15 cellular contexts compared by ENCODE assay signal in genomic region chr3:29156071-29156715, GRCh38.
DNase-seq lines count a peak whose midpoint lies in the region; ATAC-seq and TF ChIP-seq lines count a peak whose summit lies in the region.
"Had no signal": no experiment of that assay in that cellular context is flagged by ENCODE, and none has a peak within 500 bp of the region (broad histone marks: within the 10 kb centered on the region; RNA-seq: fewer than 3 reads in every experiment).

No MANE protein-coding gene starts in this region.

- H3K79me1 ChIP-seq in IMR-90 (ENCODE audit: low read depth in 1 of 2, low read length in 2 of 2) = no peaks in the 10 kb centered on the region

- no peak overlapping the region for H2BK120ac ChIP-seq in IMR-90 (ENCODE audit: low read depth, low read length)

- H3K9ac ChIP-seq in IMR-90 (ENCODE audit: low read depth, low read length) (no peak overlapping the region), endodermal cell (ENCODE audit: extremely low read depth, low read length, poor library complexity, severe bottlenecking) (no peak overlapping the region)

- no peak overlapping the region for H4K8ac ChIP-seq in IMR-90 (ENCODE audit: low read depth in 2 of 2, low read length in 2 of 2)

- intact Hi-C loops in IMR-90 (cut with micrococcal nuclease) = no loop called here

- TF ChIP-seq CTCF in IMR-90 (conservative IDR thresholded peaks at IDR 0.05; ENCODE audit: low read depth, low read length) (no peak), endodermal cell (conservative IDR thresholded peaks at IDR 0.05) (no peak)

- no peaks in the 10 kb centered on the region for H3K9me3 Mint-ChIP-seq in endodermal cell
- peaks cover under 1 to 3% of the 10 kb centered on the region in 2 donors for H3K9me3 Mint-ChIP-seq in stimulated activated naive B cell treated with anti-CD40 and anti-IgM and Interleukin-4, amounts not matched to agents 10 μg/mL and 1 μg/mL and 100 μg/mL, for 72 hours
- no peaks in the 10 kb centered on the region for H3K9me3 Mint-ChIP-seq in activated naive CD4-positive, alpha-beta T cell treated with anti-CD3 and anti-CD28 coated beads, Interleukin-2, amount 10 ng/mL, durations not matched to agents 7 days and 5 days
- H3K9me3 Mint-ChIP-seq: activated naive CD8-positive, alpha-beta T cell treated with anti-CD3 and anti-CD28 coated beads, Interleukin-2, amount 10 ng/mL, durations not matched to agents 7 days and 5 days had no signal

- H2BK5ac ChIP-seq in IMR-90 (ENCODE audit: low read depth, low read length, poor library complexity, severe bottlenecking) = no peak overlapping the region

- no peak overlapping the region for H4K5ac ChIP-seq in IMR-90 (ENCODE audit: low read depth, low read length)

- dilution Hi-C loops in IMR-90 (cut with HindIII; ENCODE audit: low sequenced_read_pairs, unreplicated experiment) = no loop called here

- no peak overlapping the region for H3K27ac Mint-ChIP-seq in endodermal cell
- H3K27ac Mint-ChIP-seq in stimulated activated naive B cell treated with anti-CD40 and anti-IgM and Interleukin-4, amounts not matched to agents 10 μg/mL and 1 μg/mL and 100 μg/mL, for 72 hours = no peak overlapping the region
- no peak overlapping the region for H3K27ac Mint-ChIP-seq in activated naive CD4-positive, alpha-beta T cell treated with anti-CD3 and anti-CD28 coated beads, Interleukin-2, amount 10 ng/mL, durations not matched to agents 7 days and 5 days
- H3K27ac Mint-ChIP-seq: activated B cell treated with CpG ODN at 0.5 μM for 24 hours; activated naive CD8-positive, alpha-beta T cell treated with anti-CD3 and anti-CD28 coated beads, Interleukin-2, amount 10 ng/mL, durations not matched to agents 7 days and 5 days had no signal

- no peak overlapping the region for H2BK20ac ChIP-seq in IMR-90 (ENCODE audit: low read depth, low read length)

- no peak overlapping the region for H3K4ac ChIP-seq in IMR-90 (ENCODE audit: low read depth, low read length)

- 83% methylated on average over 1 of the region's 5 CpGs; no CpG with 5 or more reads in 1 of the 2 experiments for WGBS in IMR-90 (ENCODE audit: extremely low coverage in 2 of 2, insufficient read length in 1 of 2), 2 experiments
- 43 to 75% methylated on average over 3 to 5 of the region's 5 CpGs for WGBS in endodermal cell (ENCODE audit: insufficient coverage in 1 of 2, insufficient read length in 1 of 2), 2 experiments

- DNase-seq in IMR-90 = peak; percentile 14
- DNase-seq in NCI-H2171 treated with DMSO at 0.1 percent for 48 hours (lab: John Stamatoyannopoulos, UW) = peak; percentile 91
- DNase-seq in endodermal cell = peak; percentile 71
- DNase-seq in retina = peak; percentile 52
- DNase-seq in stimulated activated naive B cell treated with anti-CD40 and anti-IgM and Interleukin-4, amounts not matched to agents 10 μg/mL and 1 μg/mL and 100 μg/mL, for 72 hours = no peak
- DNase-seq in UCSD-AML1 (lab: John Stamatoyannopoulos, UW; ENCODE audit: unreplicated experiment) = no peak
- DNase-seq in activated naive CD4-positive, alpha-beta T cell treated with anti-CD3 and anti-CD28 coated beads, Interleukin-2, amount 10 ng/mL, durations not matched to agents 7 days and 5 days = no peak
- DNase-seq: activated B cell treated with CpG ODN at 0.5 μM for 24 hours; activated CD8-positive, alpha-beta memory T cell treated with anti-CD3 and anti-CD28 coated beads, Interleukin-2, amount 50 U/mL, for 4 hours; activated naive CD8-positive, alpha-beta T cell treated with anti-CD3 and anti-CD28 coated beads, Interleukin-2, amount 10 ng/mL, durations not matched to agents 7 days and 5 days; CD4-positive, CD25-positive, alpha-beta regulatory T cell; cerebellar nuclear complex; left colon had no signal

- H3K4me1 ChIP-seq in IMR-90 (ENCODE audit: control insufficient read depth, insufficient read depth, low read length) = no peaks in the 10 kb centered on the region
- no peaks in the 10 kb centered on the region for H3K4me1 ChIP-seq in endodermal cell (ENCODE audit: control insufficient read depth, insufficient read depth, low read length)

- no peak overlapping the region for H3K4me3 Mint-ChIP-seq in endodermal cell
- H3K4me3 Mint-ChIP-seq in stimulated activated naive B cell treated with anti-CD40 and anti-IgM and Interleukin-4, amounts not matched to agents 10 μg/mL and 1 μg/mL and 100 μg/mL, for 72 hours = no peak overlapping the region
- H3K4me3 Mint-ChIP-seq in activated naive CD4-positive, alpha-beta T cell treated with anti-CD3 and anti-CD28 coated beads, Interleukin-2, amount 10 ng/mL, durations not matched to agents 7 days and 5 days = no peak overlapping the region
- H3K4me3 Mint-ChIP-seq: activated B cell treated with CpG ODN at 0.5 μM for 24 hours; activated naive CD8-positive, alpha-beta T cell treated with anti-CD3 and anti-CD28 coated beads, Interleukin-2, amount 10 ng/mL, durations not matched to agents 7 days and 5 days; CD4-positive, CD25-positive, alpha-beta regulatory T cell had no signal

- no peak overlapping the region for H3K14ac ChIP-seq in IMR-90 (replicated peaks; ENCODE audit: low read depth, low read length)

- H3K27ac ChIP-seq in IMR-90 (ENCODE audit: insufficient read depth, low read length) (no peak overlapping the region), endodermal cell (ENCODE audit: low read depth, low read length) (no peak overlapping the region)
- H3K27ac ChIP-seq: skin epidermis had no signal

- no peak for TF ChIP-seq POLR2A in IMR-90 (IDR thresholded peaks at IDR 0.05; ENCODE audit: low read depth, low read length)

- H3K36me3 Mint-ChIP-seq in endodermal cell (ENCODE audit: low read depth) = no peaks in the 10 kb centered on the region
- H3K36me3 Mint-ChIP-seq in stimulated activated naive B cell treated with anti-CD40 and anti-IgM and Interleukin-4, amounts not matched to agents 10 μg/mL and 1 μg/mL and 100 μg/mL, for 72 hours = no peaks in the 10 kb centered on the region
- no peaks in the 10 kb centered on the region for H3K36me3 Mint-ChIP-seq in activated naive CD4-positive, alpha-beta T cell treated with anti-CD3 and anti-CD28 coated beads, Interleukin-2, amount 10 ng/mL, durations not matched to agents 7 days and 5 days
- H3K36me3 Mint-ChIP-seq: activated naive CD8-positive, alpha-beta T cell treated with anti-CD3 and anti-CD28 coated beads, Interleukin-2, amount 10 ng/mL, durations not matched to agents 7 days and 5 days; CD4-positive, CD25-positive, alpha-beta regulatory T cell had no signal

- no peak overlapping the region for H3K18ac ChIP-seq in IMR-90 (ENCODE audit: low read depth, low read length)

- H3K27me3 ChIP-seq in IMR-90 (ENCODE audit: control insufficient read depth, insufficient read depth, low read length) (no peaks in the 10 kb centered on the region), endodermal cell (ENCODE audit: control insufficient read depth, insufficient read depth, low read length, poor library complexity, severe bottlenecking) (no peaks in the 10 kb centered on the region)

- CTCF ChIA-PET in IMR-90 (lab: Yijun Ruan, JAX) = no interaction called here
- CTCF ChIA-PET in activated naive CD4-positive, alpha-beta T cell treated with anti-CD3 and anti-CD28 coated beads, Interleukin-2, amount 10 ng/mL, durations not matched to agents 7 days and 5 days (lab: Charles Lee) = no interaction called here

- H3K36me3 ChIP-seq in IMR-90 (ENCODE audit: control insufficient read depth, insufficient read depth, low read length) (no peaks in the 10 kb centered on the region), endodermal cell (ENCODE audit: control insufficient read depth, insufficient read depth, low read length) (no peaks in the 10 kb centered on the region)

- no peak overlapping the region for H2AK5ac ChIP-seq in IMR-90 (ENCODE audit: low read depth, low read length)

- no peak overlapping the region for H3K23ac ChIP-seq in IMR-90 (ENCODE audit: low read depth, low read length)

- H3K56ac ChIP-seq in IMR-90 (ENCODE audit: extremely low read depth, insufficient read depth, low read length) = no peak overlapping the region

- H3K4me1 Mint-ChIP-seq in endodermal cell = peaks cover 4% of the 10 kb centered on the region
- no peaks in the 10 kb centered on the region for H3K4me1 Mint-ChIP-seq in stimulated activated naive B cell treated with anti-CD40 and anti-IgM and Interleukin-4, amounts not matched to agents 10 μg/mL and 1 μg/mL and 100 μg/mL, for 72 hours
- H3K4me1 Mint-ChIP-seq in activated naive CD4-positive, alpha-beta T cell treated with anti-CD3 and anti-CD28 coated beads, Interleukin-2, amount 10 ng/mL, durations not matched to agents 7 days and 5 days = peaks cover 8% of the 10 kb centered on the region
- H3K4me1 Mint-ChIP-seq: activated B cell treated with CpG ODN at 0.5 μM for 24 hours had no signal

- no peaks in the 10 kb centered on the region for H4K20me1 ChIP-seq in IMR-90 (ENCODE audit: insufficient read depth, low read length)

- H3K9me3 ChIP-seq in IMR-90 (ENCODE audit: control insufficient read depth, insufficient read depth, low read length) (no peaks in the 10 kb centered on the region), endodermal cell (ENCODE audit: control insufficient read depth, low read length) (no peaks in the 10 kb centered on the region)

- H4K91ac ChIP-seq in IMR-90 (ENCODE audit: insufficient read depth, low read depth, low read length) = no peak overlapping the region

- in situ Hi-C loops in IMR-90 (cut with MboI; ENCODE audit: low sequenced_read_pairs) = no loop called here

- no peak for TF ChIP-seq RAD21 in IMR-90 (IDR thresholded peaks at IDR 0.05; ENCODE audit: low read length)

- H2AFZ ChIP-seq in IMR-90 (replicated peaks; ENCODE audit: low read length, poor library complexity) = no peak overlapping the region

- BruUV-seq in IMR-90 (replicated peaks; lab: Mats Ljungman, UMichigan) = no TSS peak

- H3K4me2 ChIP-seq in IMR-90 (ENCODE audit: low read depth, low read length) = no peak overlapping the region

- H2AK9ac ChIP-seq in IMR-90 (replicated peaks; ENCODE audit: low read depth, low read length, poor library complexity) = no peak overlapping the region

- ATAC-seq in IMR-90 (ENCODE audit: low read depth) = no peak
- ATAC-seq in stimulated activated naive B cell treated with anti-CD40 and anti-IgM and Interleukin-4, amounts not matched to agents 10 μg/mL and 1 μg/mL and 100 μg/mL, for 72 hours (replicated peaks) = no peak
- ATAC-seq: HCT116, left colon had no signal

- H3K27me3 Mint-ChIP-seq in endodermal cell (ENCODE audit: insufficient read depth) = no peaks in the 10 kb centered on the region
- no peaks in the 10 kb centered on the region for H3K27me3 Mint-ChIP-seq in stimulated activated naive B cell treated with anti-CD40 and anti-IgM and Interleukin-4, amounts not matched to agents 10 μg/mL and 1 μg/mL and 100 μg/mL, for 72 hours
- no peaks in the 10 kb centered on the region for H3K27me3 Mint-ChIP-seq in activated naive CD4-positive, alpha-beta T cell treated with anti-CD3 and anti-CD28 coated beads, Interleukin-2, amount 10 ng/mL, durations not matched to agents 7 days and 5 days
- H3K27me3 Mint-ChIP-seq: activated B cell treated with CpG ODN at 0.5 μM for 24 hours; CD4-positive, CD25-positive, alpha-beta regulatory T cell had no signal

- no peaks in the 10 kb centered on the region for H3K9me1 ChIP-seq in IMR-90 (ENCODE audit: insufficient read depth, low read length)

- POLR2A ChIA-PET in IMR-90 (lab: Charles Lee; ENCODE audit: unreplicated experiment) = no interaction called here

- no peak overlapping the region for H2BK15ac ChIP-seq in IMR-90 (ENCODE audit: low read depth, low read length)

- no peak overlapping the region for H3K4me3 ChIP-seq in IMR-90 (ENCODE audit: insufficient read depth, low read depth, low read length)
- H3K4me3 ChIP-seq in endodermal cell (ENCODE audit: low read length) = no peak overlapping the region
- H3K4me3 ChIP-seq: skin epidermis had no signal

Comparison
In these comparisons a context has a peak if more than half of its experiments do, and no peak if none do; other contexts are left out.
1. DNase-seq: peak in IMR-90 (single experiment), NCI-H2171 treated with DMSO at 0.1 percent for 48 hours (single experiment), endodermal cell (single experiment) and retina (single experiment); none in stimulated activated naive B cell treated with anti-CD40 and anti-IgM and Interleukin-4, amounts not matched to agents 10 μg/mL and 1 μg/mL and 100 μg/mL, for 72 hours (single experiment), UCSD-AML1 (single experiment) and activated naive CD4-positive, alpha-beta T cell treated with anti-CD3 and anti-CD28 coated beads, Interleukin-2, amount 10 ng/mL, durations not matched to agents 7 days and 5 days (single experiment).